8 cellular contexts compared by ENCODE assay signal in genomic region chr11:121589946-121590537, GRCh38.
DNase-seq lines count a peak whose midpoint lies in the region; ATAC-seq, FAIRE-seq and TF ChIP-seq lines count a peak whose summit lies in the region.

No MANE protein-coding gene starts in this region.

- peak; percentile 78 for ATAC-seq in GM19043 (IDR thresholded peaks at IDR 0.05; ENCODE audit: low read depth, unreplicated experiment)
- peak; percentile 67 for ATAC-seq in HG03064 (IDR thresholded peaks at IDR 0.05; ENCODE audit: low read depth, unreplicated experiment)

- CTCF ChIA-PET in activated CD4-positive, alpha-beta memory T cell treated with anti-CD3 and anti-CD28 coated beads for 36 hours (lab: Charles Lee), result interaction anchor here (1.1 to 3.8 kb wide), 8 partner anchors 57 to 342 kb away, joined by 3 to 21 read pairs (median 10); partner anchors contain the start of gene SC5D

- H3K4me1 ChIP-seq in HAP-1, result no peaks in the 10 kb centered on the region

- no peaks in the 10 kb centered on the region for H3K27me3 ChIP-seq in HAP-1 (ENCODE audit: low read depth)

- H3K9me3 Mint-ChIP-seq in activated CD4-positive, alpha-beta memory T cell treated with anti-CD3 and anti-CD28 coated beads for 36 hours, result no peaks in the 10 kb centered on the region

- peaks cover 25% of the 10 kb centered on the region for H3K4me1 Mint-ChIP-seq in activated CD4-positive, alpha-beta memory T cell treated with anti-CD3 and anti-CD28 coated beads for 36 hours (ENCODE audit: low read depth)

- H3K27me3 Mint-ChIP-seq in activated CD4-positive, alpha-beta memory T cell treated with anti-CD3 and anti-CD28 coated beads for 36 hours, result no peaks in the 10 kb centered on the region

- H3K4me3 Mint-ChIP-seq in activated CD4-positive, alpha-beta memory T cell treated with anti-CD3 and anti-CD28 coated beads for 36 hours, result no peak overlapping the region

- no peak for FAIRE-seq in D721Med (lab: Jason Lieb, UNC)

- POLR2A ChIA-PET in activated CD4-positive, alpha-beta memory T cell treated with anti-CD3 and anti-CD28 coated beads for 36 hours (lab: Charles Lee), result interaction anchor here (0.7 kb wide), 1 partner anchor 122 kb away, joined by 4 read pairs; no protein-coding TSS in a partner anchor

- no peak for TF ChIP-seq CTCF in D721Med (IDR thresholded peaks at IDR 0.05; ENCODE audit: insufficient read depth, missing control alignments)

- DNase-seq in Ammon's horn (ENCODE audit: low spot score), result peak; percentile 72
- DNase-seq in activated CD4-positive, alpha-beta memory T cell treated with anti-CD3 and anti-CD28 coated beads for 36 hours, result peak; percentile 32
- DNase-seq in HAP-1 (ENCODE audit: low spot score in 2 of 2), result no peak
- DNase-seq in COLO668 (lab: John Stamatoyannopoulos, UW; ENCODE audit: unreplicated experiment), result no peak
- DNase-seq in 8988T, result no peak
- no peak for DNase-seq in D721Med (ENCODE audit: insufficient read length, low spot score)

- H3K36me3 Mint-ChIP-seq in activated CD4-positive, alpha-beta memory T cell treated with anti-CD3 and anti-CD28 coated beads for 36 hours, result peaks cover 57% of the 10 kb centered on the region

- no peaks in the 10 kb centered on the region for H3K36me3 ChIP-seq in HAP-1 (replicated peaks)

- intact Hi-C loops in activated CD4-positive, alpha-beta memory T cell treated with anti-CD3 and anti-CD28 coated beads for 36 hours (cut with micrococcal nuclease), result no loop called here

- H3K4me3 ChIP-seq in HAP-1, result no peak overlapping the region

- in situ Hi-C loops in HAP-1 (cut with MboI; ENCODE audit: low sequenced_read_pairs), result loop anchor here (5.0 kb wide), 1 partner anchor 268 kb away; no protein-coding TSS in a partner anchor

- no peaks in the 10 kb centered on the region for H3K9me3 ChIP-seq in HAP-1

- peak overlapping the region; percentile 36 for H3K27ac Mint-ChIP-seq in activated CD4-positive, alpha-beta memory T cell treated with anti-CD3 and anti-CD28 coated beads for 36 hours

Comparison
In these comparisons a context has a peak if more than half of its experiments do, and no peak if none do; other contexts are left out.
1. DNase-seq: peak in Ammon's horn (single experiment) and activated CD4-positive, alpha-beta memory T cell treated with anti-CD3 and anti-CD28 coated beads for 36 hours (single experiment); none in HAP-1 (0 of 2), COLO668 (single experiment), 8988T (single experiment) and D721Med (single experiment).